In the genomic region with DNA sequence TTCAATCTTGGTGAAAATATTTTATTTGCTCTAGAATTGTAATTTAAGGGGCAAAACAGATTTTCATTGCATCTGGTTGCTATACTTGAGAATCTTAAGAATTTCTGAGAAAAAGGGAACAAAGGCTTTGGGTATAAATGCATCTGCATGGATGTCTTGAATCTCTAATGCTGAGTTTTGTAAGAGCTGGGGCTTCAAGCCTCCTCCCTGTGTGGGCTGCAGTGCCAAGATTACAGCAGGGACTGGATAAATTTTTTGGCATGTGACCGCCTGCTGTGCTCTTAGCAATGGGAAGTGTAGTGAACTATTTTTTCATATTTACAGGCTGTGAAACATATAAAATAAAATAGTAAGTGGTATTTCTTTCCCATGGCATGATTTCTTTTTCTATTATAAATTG, we compare ENCODE assay signal across 15 cellular contexts.
DNase-seq lines count a peak whose midpoint lies in the region; ATAC-seq and TF ChIP-seq lines count a peak whose summit lies in the region.
"Had no signal": no experiment of that assay in that cellular context is flagged by ENCODE, and none has a peak within 500 bp of the region (broad histone marks: within the 10 kb centered on the region; RNA-seq: fewer than 3 reads in every experiment).

No MANE protein-coding gene starts in this region.

- peaks cover 9% of the 10 kb centered on the region for H3K79me2 ChIP-seq in Karpas-422 (ENCODE audit: low read length)

- H3K4me3 ChIP-seq in Karpas-422 (ENCODE audit: low read length) (no peak overlapping the region), adrenal gland (no peak overlapping the region), heart right ventricle (no peak overlapping the region)
- H3K4me3 ChIP-seq: gastroesophageal sphincter, mucosa of descending colon, pancreas had no signal

- no peaks in the 10 kb centered on the region for H3K9me2 ChIP-seq in Karpas-422 (replicated peaks; ENCODE audit: insufficient read depth, low read length)

- H3K36me3 ChIP-seq in Karpas-422 (ENCODE audit: insufficient read depth, low read length) (peaks cover 76% of the 10 kb centered on the region), adrenal gland (replicated peaks in 1 of 2) (no peaks in the 10 kb centered on the region), heart right ventricle (peaks cover 0 to 37% (median 0%) of the 10 kb centered on the region in 9 donors)
- H3K36me3 ChIP-seq: pancreas had no signal

- in situ Hi-C loops in ACHN (cut with HindIII; ENCODE audit: low pct_ligation_motif_present, low pct_unique_long_range_greater_than_20kb, low sequenced_read_pairs) = no loop called here

- H3K9me3 ChIP-seq in Karpas-422 (ENCODE audit: low read length) (peaks cover 23% of the 10 kb centered on the region), adrenal gland (replicated peaks in 1 of 3) (no peaks in the 10 kb centered on the region), heart right ventricle (peaks cover 0 to 19% (median 0%) of the 10 kb centered on the region in 11 donors)
- H3K9me3 ChIP-seq: pancreas had no signal

- intact Hi-C loops in adrenal gland (cut with DNase I) (no loop called here), heart right ventricle (cut with DNase I) (no loop called here)

- peaks cover 71% of the 10 kb centered on the region for H3K4me1 ChIP-seq in Karpas-422 (ENCODE audit: low read length)
- H3K4me1 ChIP-seq in adrenal gland (replicated peaks in 1 of 2) = no peaks in the 10 kb centered on the region
- peaks cover 0 to 6% (median 0%) of the 10 kb centered on the region in 9 donors for H3K4me1 ChIP-seq in heart right ventricle

- H4K20me1 ChIP-seq in Karpas-422 (ENCODE audit: insufficient read depth, low read depth, low read length) = no peaks in the 10 kb centered on the region

- WGBS in adrenal gland, 4 donors = 67 to 84% (median 74%) methylated on average over 1 of the region's 1 CpG
- WGBS in heart right ventricle, 2 donors = 49 to 56% methylated on average over 1 of the region's 1 CpG

- DNase-seq in Karpas-422 (peak; percentile 75), adrenal gland (peak in 4 of 7 donors; percentile 9 to 20 (median 17)), heart right ventricle (peak in 1 of 2 donors; percentile 26), smooth muscle cell of the brain vasculature (ENCODE audit: low read depth, low spot score) (peak; percentile 33), islet precursor cell (no peak), NCI-H2171 treated with DMSO at 0.1 percent for 48 hours (lab: John Stamatoyannopoulos, UW) (no peak), ACHN (no peak)
- DNase-seq: activated naive CD4-positive, alpha-beta T cell; CD4-positive, alpha-beta memory T cell; effector CD8-positive, alpha-beta T cell; mucosa of descending colon; NCI-H187 treated with DMSO at 0.1 percent for 48 hours; NCI-H524 treated with DMSO at 0.1 percent for 48 hours; pancreas had no signal

- peak overlapping the region; percentile 2 for H3K4me2 ChIP-seq in Karpas-422 (ENCODE audit: low read depth, low read length, poor library complexity, severe bottlenecking)

- ATAC-seq in heart right ventricle = peak in 5 of 8 donors; percentile 47 to 72 (median 63)
- ATAC-seq: gastroesophageal sphincter, mucosa of descending colon, pancreas had no signal

- TF ChIP-seq POLR2A in adrenal gland (IDR thresholded peaks at IDR 0.05) = no peak

- H3K27ac ChIP-seq in Karpas-422 (ENCODE audit: low read length) = peak overlapping the region; percentile 99
- no peak overlapping the region for H3K27ac ChIP-seq in adrenal gland
- no peak overlapping the region for H3K27ac ChIP-seq in heart right ventricle
- H3K27ac ChIP-seq: gastroesophageal sphincter, pancreas had no signal

- TF ChIP-seq CTCF in adrenal gland (IDR thresholded peaks at IDR 0.05) (no peak), heart right ventricle (IDR thresholded peaks at IDR 0.05) (no peak)

- H2AFZ ChIP-seq in Karpas-422 (ENCODE audit: low read length) = no peak overlapping the region

- H3K27me3 ChIP-seq in Karpas-422 (ENCODE audit: low read length) (no peaks in the 10 kb centered on the region), adrenal gland (no peaks in the 10 kb centered on the region), heart right ventricle (no peaks in the 10 kb centered on the region)
- H3K27me3 ChIP-seq: gastroesophageal sphincter, pancreas had no signal

- peak overlapping the region; percentile 39 for H3K9ac ChIP-seq in Karpas-422 (ENCODE audit: low read length)

Comparison
In these comparisons a context has a peak if more than half of its experiments do, and no peak if none do; other contexts are left out.
1. DNase-seq: peak in Karpas-422 (single experiment), adrenal gland (4 of 7) and smooth muscle cell of the brain vasculature (single experiment); none in islet precursor cell (single experiment), NCI-H2171 treated with DMSO at 0.1 percent for 48 hours (single experiment) and ACHN (single experiment).